In genomic region chr11:77775941-77776340, GRCh38 we compare ENCODE assay signal across 14 cellular contexts. TPM values are rescaled to one million over a fixed set of nuclear protein-coding genes. Genes with fewer than 3 reads are reported as not detected.
DNase-seq lines count a peak whose midpoint lies in the region; ATAC-seq, FAIRE-seq and TF ChIP-seq lines count a peak whose summit lies in the region.
"Had no signal": no experiment of that assay in that cellular context is flagged by ENCODE, and none has a peak within 500 bp of the region (broad histone marks: within the 10 kb centered on the region; RNA-seq: fewer than 3 reads in every experiment).

No MANE protein-coding gene starts in this region.

- FAIRE-seq in urothelium cell line (lab: Jason Lieb, UNC), result peak; percentile 44
- FAIRE-seq: HTR-8/SVneo had no signal

- H3K27me3 ChIP-seq in HCT116 (ENCODE audit: insufficient read depth, low read length) (no peaks in the 10 kb centered on the region), PC-3 (ENCODE audit: low read length) (no peaks in the 10 kb centered on the region), gastrocnemius medialis (no peaks in the 10 kb centered on the region)
- H3K27me3 ChIP-seq: BLaER1 treated with 17β-estradiol and CSF1 and Interleukin-3, amounts not matched to agents 10 nM and 100 nM had no signal

- H3K27ac ChIP-seq in HCT116 (ENCODE audit: low read depth, low read length), result no peak overlapping the region
- H3K27ac ChIP-seq in PC-3 (ENCODE audit: low read length), result no peak overlapping the region
- no peak overlapping the region for H3K27ac ChIP-seq in gastrocnemius medialis
- H3K27ac ChIP-seq: BLaER1 treated with 17β-estradiol and CSF1 and Interleukin-3, amounts not matched to agents 10 nM and 100 nM had no signal

- POLR2A ChIA-PET in HCT116 (lab: Charles Lee), result interaction anchor here (1.0 kb wide), 1 partner anchor 219 kb away, joined by 3 read pairs; the partner anchor contains the start of gene INTS4
- POLR2A ChIA-PET in PC-3 (lab: Charles Lee; ENCODE audit: unreplicated experiment), result no interaction called here

- H3K4me1 Mint-ChIP-seq in brain, result peaks cover 24% of the 10 kb centered on the region

- intact Hi-C loops in HCT116 (cut with micrococcal nuclease) (loop anchor here (1.0 to 5.0 kb wide), 4 partner anchors 41 to 786 kb away; no protein-coding TSS in a partner anchor), PC-3 (cut with micrococcal nuclease) (loop anchor here (1.0 kb wide), 2 partner anchors 224 to 270 kb away; no protein-coding TSS in a partner anchor), gastrocnemius medialis (cut with DNase I; ENCODE audit: low total_unique reads) (no loop called here)

- peak overlapping the region in 3 of 5 experiments; percentile 13 to 75 (median 52) for H3K27ac Mint-ChIP-seq in brain
- H3K27ac Mint-ChIP-seq: GM23338 had no signal

- BruUV-seq in HCT116 (replicated peaks; lab: Mats Ljungman, UMichigan) (no TSS peak), PC-3 (replicated peaks; lab: Mats Ljungman, UMichigan) (no TSS peak)

- ATAC-seq in HCT116 (no peak), PC-3 (no peak), HG03521 (IDR thresholded peaks at IDR 0.05; ENCODE audit: unreplicated experiment) (no peak), gastrocnemius medialis (no peak)
- ATAC-seq: GM23338 had no signal

- H3K9me3 Mint-ChIP-seq in brain, result no peaks in the 10 kb centered on the region
- H3K9me3 Mint-ChIP-seq: CD4-positive, CD25-positive, alpha-beta regulatory T cell; GM23338 had no signal

- no peak overlapping the region for H3K4me3 Mint-ChIP-seq in brain
- H3K4me3 Mint-ChIP-seq: CD4-positive, CD25-positive, alpha-beta regulatory T cell; GM23338 had no signal

- in situ Hi-C loops in gastrocnemius medialis (cut with MboI; ENCODE audit: low sequenced_read_pairs in 4 of 4), result no loop called here

- no peaks in the 10 kb centered on the region for H3F3A ChIP-seq in PC-3 (ENCODE audit: low read length, unreplicated experiment)

- H3K79me2 ChIP-seq in HCT116 (ENCODE audit: insufficient read depth, low read length), result peaks cover 48% of the 10 kb centered on the region
- H3K79me2 ChIP-seq in PC-3 (ENCODE audit: low read length), result peaks cover 40% of the 10 kb centered on the region

- H3K9ac ChIP-seq in HCT116 (ENCODE audit: low read length) (no peak overlapping the region), PC-3 (ENCODE audit: low read length) (no peak overlapping the region)

- TF ChIP-seq POLR2A in HCT116 (IDR thresholded peaks at IDR 0.05; ENCODE audit: borderline replicate concordance, extremely low read depth, insufficient read depth, insufficient read length) (no peak), gastrocnemius medialis (IDR thresholded peaks at IDR 0.05) (no peak)

- no peaks in the 10 kb centered on the region for H3K36me3 ChIP-seq in HCT116 (ENCODE audit: control insufficient read depth in 1 of 2, insufficient read depth in 2 of 2, low read length in 2 of 2)
- H3K36me3 ChIP-seq in PC-3 (ENCODE audit: low read depth, low read length), result peaks cover 4% of the 10 kb centered on the region; the same call in 1 of the 2 replicates
- no peaks in the 10 kb centered on the region for H3K36me3 ChIP-seq in gastrocnemius medialis

- H3K9me2 ChIP-seq in HCT116 (ENCODE audit: insufficient read depth) (no peaks in the 10 kb centered on the region), PC-3 (replicated peaks; ENCODE audit: low read length) (no peaks in the 10 kb centered on the region)

- RAD21 ChIA-PET in HCT116 (lab: Charles Lee; ENCODE audit: low non-redundant PET in 1 of 2, low total read pairs in 2 of 2, uncharacterized antibody in 2 of 2, unreplicated experiment in 2 of 2), result no interaction called here

- DNase-seq in HCT116 (ENCODE audit: low read depth, low spot score) (no peak), myocyte (ENCODE audit: low read depth) (peak; percentile 75), urothelium cell line (ENCODE audit: low spot score) (no peak), PC-3 (no peak), gastrocnemius medialis (no peak)
- DNase-seq: ACHN, GF-D8, H7 had no signal

- H3K4me2 ChIP-seq in HCT116 (ENCODE audit: low read length) (no peak overlapping the region), PC-3 (ENCODE audit: low read length) (no peak overlapping the region)
- H3K4me2 ChIP-seq: BLaER1 treated with 17β-estradiol and CSF1 and Interleukin-3, amounts not matched to agents 10 nM and 100 nM; GM23338 had no signal

- H3K9me3 ChIP-seq in HCT116 (ENCODE audit: control insufficient read depth in 1 of 2, insufficient read depth in 1 of 2, low read depth in 1 of 2, low read length in 2 of 2), result no peaks in the 10 kb centered on the region
- H3K9me3 ChIP-seq in PC-3 (ENCODE audit: low read length), result no peaks in the 10 kb centered on the region
- H3K9me3 ChIP-seq in gastrocnemius medialis, result no peaks in the 10 kb centered on the region
- H3K9me3 ChIP-seq: BLaER1 treated with 17β-estradiol and CSF1 and Interleukin-3, amounts not matched to agents 10 nM and 100 nM had no signal

- no peak overlapping the region for H2AFZ ChIP-seq in HCT116 (ENCODE audit: low read depth, low read length, poor library complexity, severe bottlenecking)
- no peak overlapping the region for H2AFZ ChIP-seq in PC-3 (ENCODE audit: low read length)
- H2AFZ ChIP-seq: GM23338 had no signal

- no peak for TF ChIP-seq RAD21 in HCT116 (IDR thresholded peaks at IDR 0.05; ENCODE audit: low read depth)

- peaks cover 35% of the 10 kb centered on the region for H3K36me3 Mint-ChIP-seq in brain
- H3K36me3 Mint-ChIP-seq: CD4-positive, CD25-positive, alpha-beta regulatory T cell had no signal

- H3K27me3 Mint-ChIP-seq in brain, result no peaks in the 10 kb centered on the region
- H3K27me3 Mint-ChIP-seq: CD4-positive, CD25-positive, alpha-beta regulatory T cell had no signal

- H4K20me1 ChIP-seq in HCT116 (ENCODE audit: insufficient read depth), result no peaks in the 10 kb centered on the region
- H4K20me1 ChIP-seq in PC-3 (ENCODE audit: low read length), result peaks cover 28% of the 10 kb centered on the region; the same call in 1 of the 2 replicates

- CTCF ChIA-PET in HCT116 (lab: Charles Lee), result interaction anchor here (0.7 to 1.1 kb wide), 8 partner anchors 219 to 788 kb away, joined by 3 to 10 read pairs (median 4); partner anchors contain the start of gene INTS4
- CTCF ChIA-PET in PC-3 (lab: Charles Lee), result interaction anchor here (0.7 to 1.0 kb wide), 3 partner anchors 48 to 220 kb away, joined by 3 to 5 read pairs (median 3); partner anchors contain the start of gene INTS4

- H3K4me1 ChIP-seq in HCT116 (ENCODE audit: control insufficient read depth in 1 of 2, insufficient read depth in 2 of 2, low read length in 2 of 2), result no peaks in the 10 kb centered on the region
- peaks cover 8% of the 10 kb centered on the region; the same call in 1 of the 2 replicates for H3K4me1 ChIP-seq in PC-3 (ENCODE audit: insufficient read depth, low read length)
- H3K4me1 ChIP-seq in gastrocnemius medialis, result peaks cover 5 to 18% of the 10 kb centered on the region in 2 donors

- no peak for TF ChIP-seq CTCF in HCT116 (IDR thresholded peaks at IDR 0.05 in 2 of 3, conservative IDR thresholded peaks at IDR 0.05 in 1 of 3; ENCODE audit: borderline replicate concordance in 1 of 3, insufficient read depth in 1 of 3, low read depth in 2 of 3, low read length in 2 of 3)
- TF ChIP-seq CTCF in brain (conservative IDR thresholded peaks at IDR 0.05), result no peak
- TF ChIP-seq CTCF in PC-3 (conservative IDR thresholded peaks at IDR 0.05; ENCODE audit: low read depth, low read length), result no peak
- TF ChIP-seq CTCF in gastrocnemius medialis (IDR thresholded peaks at IDR 0.05 in 4 of 5, conservative IDR thresholded peaks at IDR 0.05 in 1 of 5), result no peak

- no peak overlapping the region for H3K4me3 ChIP-seq in HCT116 (replicated peaks in 1 of 2; ENCODE audit: low read depth in 1 of 2, low read length in 2 of 2)
- no peak overlapping the region for H3K4me3 ChIP-seq in PC-3 (ENCODE audit: low read length)
- H3K4me3 ChIP-seq in gastrocnemius medialis, result no peak overlapping the region
- H3K4me3 ChIP-seq: BLaER1 treated with 17β-estradiol and CSF1 and Interleukin-3, amounts not matched to agents 10 nM and 100 nM; GM23338 had no signal

TF ChIP-seq in HCT116, 20 proteins besides CTCF, POLR2A, EP300 and RAD21:
- TF ChIP-seq ZFX (IDR thresholded peaks at IDR 0.05) (0 out of 2 replicates have a peak, but pooled peaks have one; percentile 8), FOSL1 (IDR thresholded peaks at IDR 0.05; ENCODE audit: low read depth) (no peak)
TF ChIP-seq in HCT116: peak in this region for 1.

RNA-seq across cellular contexts. Expression of gene RSF1, which starts 44.6 kb away (rescaled TPM):
- total RNA-seq in HCT116 (2021; ENCODE audit: unreplicated experiment) (43.1 TPM), myocyte (23.8 and 32.2 TPM in 2 replicates), PC-3 (2014; rRNA removed) (30.0 and 58.7 TPM in 2 replicates), gastrocnemius medialis (10 to 100 TPM; 17.9 to 48.4 (median 45.7) TPM)
- 25.9 and 35.7 TPM in 2 replicates for polyA plus RNA-seq in HCT116 (2012)
- 23.8 TPM for polyA plus RNA-seq in brain (ENCODE audit: insufficient read depth, low read depth, low replicate concordance)
- 14.0 TPM for polyA plus RNA-seq in myocyte (2012)

RNA-seq across cellular contexts. Expression of gene AAMDC, which starts 45.0 kb away (rescaled TPM):
- total RNA-seq in HCT116 (2021; ENCODE audit: unreplicated experiment) (11.2 TPM), myocyte (20.3 and 26.3 TPM in 2 replicates), PC-3 (2014; rRNA removed) (14.4 and 18.0 TPM in 2 replicates), gastrocnemius medialis (10 to 100 TPM; 32.4 to 70.3 (median 48.3) TPM)
- 25.1 and 25.5 TPM in 2 replicates for polyA plus RNA-seq in HCT116 (2012)
- polyA plus RNA-seq in brain (ENCODE audit: insufficient read depth, low read depth, low replicate concordance), result 72.9 TPM
- polyA plus RNA-seq in myocyte (2012), result 60.4 TPM
